In genomic region chr5:125863579-125863978, GRCh38 we compare ENCODE assay signal across 30 cellular contexts.
"Had no signal": no experiment of that assay in that cellular context is flagged by ENCODE, and none has a peak within 500 bp of the region (broad histone marks: within the 10 kb centered on the region; RNA-seq: fewer than 3 reads in every experiment).

No MANE protein-coding gene starts in this region.

- H3K4me1 ChIP-seq: parathyroid adenoma, psoas muscle, right lobe of liver, sigmoid colon, suprapubic skin, testis, tibial artery, transverse colon, upper lobe of right lung, uterus had no signal

- H3K9me3 ChIP-seq: ovary, psoas muscle, right lobe of liver, sigmoid colon, suprapubic skin, testis, tibial artery, transverse colon, upper lobe of right lung, uterus had no signal

- H3K27me3 Mint-ChIP-seq: naive thymus-derived CD4-positive, alpha-beta T cell; progenitor cell of endocrine pancreas; stimulated activated naive CD8-positive, alpha-beta T cell treated with anti-CD3 and anti-CD28 coated beads, Interleukin-15, Interleukin-2, amounts not matched to agents 100 ng/mL and 50 ng/mL, for 24 hours had no signal

- H3K9me3 Mint-ChIP-seq: neural crest cell; stimulated activated naive B cell treated with anti-CD40 and anti-IgM and Interleukin-4, amounts not matched to agents 10 μg/mL and 1 μg/mL and 100 μg/mL, for 72 hours had no signal

- H3K36me3 ChIP-seq: ovary, right lobe of liver, sigmoid colon, suprapubic skin, tibial artery, transverse colon, upper lobe of right lung, uterus had no signal

- H3K79me2 ChIP-seq: parathyroid adenoma had no signal

- H2AFZ ChIP-seq: parathyroid adenoma had no signal

- H3K4me3 ChIP-seq: ovary, psoas muscle, right lobe of liver, sigmoid colon, suprapubic skin, testis, tibial artery, transverse colon, upper lobe of right lung, uterus had no signal

- H3K9ac ChIP-seq: parathyroid adenoma had no signal

- H3K4me3 Mint-ChIP-seq: naive thymus-derived CD4-positive, alpha-beta T cell; natural killer cell; nephron; neural crest cell; stimulated activated effector memory CD8-positive, alpha-beta T cell treated with anti-CD3 and anti-CD28 coated beads, Interleukin-12 subunit alpha, Interleukin-12 subunit beta, amount 100 ng/mL, for 72 hours; stimulated activated naive B cell treated with anti-CD40 and anti-IgM and Interleukin-4, amounts not matched to agents 10 μg/mL and 1 μg/mL and 100 μg/mL, for 72 hours; stimulated activated naive CD8-positive, alpha-beta T cell treated with anti-CD3 and anti-CD28 coated beads, Interleukin-15, Interleukin-2, amounts not matched to agents 100 ng/mL and 50 ng/mL, for 24 hours; type B pancreatic cell had no signal

- DNase-seq: naive thymus-derived CD4-positive, alpha-beta T cell; natural killer cell; occipital lobe; ovary; posterior cingulate gyrus; psoas muscle; right cardiac atrium; right lobe of liver; sigmoid colon; small intestine; stimulated activated CD4-positive, alpha-beta T cell treated with anti-CD3 and anti-CD28 coated beads, Interleukin-15, amount 100 ng/mL, for 24 hours; stimulated activated CD4-positive, alpha-beta T cell treated with anti-CD3 and anti-CD28 coated beads, Interleukin-2, amount 100 ng/mL, for 24 hours; stimulated activated CD4-positive, alpha-beta T cell treated with anti-CD3 and anti-CD28 coated beads, Interleukin-2, amount 100 ng/mL, for 48 hours; stimulated activated CD4-positive, alpha-beta T cell treated with anti-CD3 and anti-CD28 coated beads, Interleukin-4, amount 100 ng/mL, for 24 hours; stimulated activated naive B cell treated with anti-CD40 and anti-IgM and Interleukin-4, amounts not matched to agents 10 μg/mL and 1 μg/mL and 100 μg/mL, for 72 hours; stimulated activated naive CD4-positive, alpha-beta T cell treated with Interleukin-2 at 50 U/mL for 16 hours; substantia nigra; testis; tibial artery; transverse colon; upper lobe of right lung; uterus had no signal

- H3K4me1 Mint-ChIP-seq: naive thymus-derived CD4-positive, alpha-beta T cell; natural killer cell; nephron; stimulated activated effector memory CD8-positive, alpha-beta T cell treated with anti-CD3 and anti-CD28 coated beads, Interleukin-12 subunit alpha, Interleukin-12 subunit beta, amount 100 ng/mL, for 72 hours had no signal

- H3K27ac Mint-ChIP-seq: naive thymus-derived CD4-positive, alpha-beta T cell; natural killer cell; nephron; progenitor cell of endocrine pancreas; stimulated activated effector memory CD8-positive, alpha-beta T cell treated with anti-CD3 and anti-CD28 coated beads, Interleukin-12 subunit alpha, Interleukin-12 subunit beta, amount 100 ng/mL, for 72 hours; stimulated activated naive B cell treated with anti-CD40 and anti-IgM and Interleukin-4, amounts not matched to agents 10 μg/mL and 1 μg/mL and 100 μg/mL, for 72 hours; stimulated activated naive CD8-positive, alpha-beta T cell treated with anti-CD3 and anti-CD28 coated beads, Interleukin-15, Interleukin-2, amounts not matched to agents 100 ng/mL and 50 ng/mL, for 24 hours; type B pancreatic cell had no signal

- H3K36me3 Mint-ChIP-seq: naive thymus-derived CD4-positive, alpha-beta T cell; natural killer cell; stimulated activated effector memory CD8-positive, alpha-beta T cell treated with anti-CD3 and anti-CD28 coated beads, Interleukin-12 subunit alpha, Interleukin-12 subunit beta, amount 100 ng/mL, for 72 hours; stimulated activated naive B cell treated with anti-CD40 and anti-IgM and Interleukin-4, amounts not matched to agents 10 μg/mL and 1 μg/mL and 100 μg/mL, for 72 hours; type B pancreatic cell had no signal

- H3K27me3 ChIP-seq: ovary, right lobe of liver, sigmoid colon, suprapubic skin, testis, tibial artery, transverse colon, upper lobe of right lung, uterus had no signal

- H3K27ac ChIP-seq: ovary, parathyroid adenoma, psoas muscle, right lobe of liver, sigmoid colon, suprapubic skin, testis, tibial artery, transverse colon, upper lobe of right lung, uterus had no signal
